In the genomic region with DNA sequence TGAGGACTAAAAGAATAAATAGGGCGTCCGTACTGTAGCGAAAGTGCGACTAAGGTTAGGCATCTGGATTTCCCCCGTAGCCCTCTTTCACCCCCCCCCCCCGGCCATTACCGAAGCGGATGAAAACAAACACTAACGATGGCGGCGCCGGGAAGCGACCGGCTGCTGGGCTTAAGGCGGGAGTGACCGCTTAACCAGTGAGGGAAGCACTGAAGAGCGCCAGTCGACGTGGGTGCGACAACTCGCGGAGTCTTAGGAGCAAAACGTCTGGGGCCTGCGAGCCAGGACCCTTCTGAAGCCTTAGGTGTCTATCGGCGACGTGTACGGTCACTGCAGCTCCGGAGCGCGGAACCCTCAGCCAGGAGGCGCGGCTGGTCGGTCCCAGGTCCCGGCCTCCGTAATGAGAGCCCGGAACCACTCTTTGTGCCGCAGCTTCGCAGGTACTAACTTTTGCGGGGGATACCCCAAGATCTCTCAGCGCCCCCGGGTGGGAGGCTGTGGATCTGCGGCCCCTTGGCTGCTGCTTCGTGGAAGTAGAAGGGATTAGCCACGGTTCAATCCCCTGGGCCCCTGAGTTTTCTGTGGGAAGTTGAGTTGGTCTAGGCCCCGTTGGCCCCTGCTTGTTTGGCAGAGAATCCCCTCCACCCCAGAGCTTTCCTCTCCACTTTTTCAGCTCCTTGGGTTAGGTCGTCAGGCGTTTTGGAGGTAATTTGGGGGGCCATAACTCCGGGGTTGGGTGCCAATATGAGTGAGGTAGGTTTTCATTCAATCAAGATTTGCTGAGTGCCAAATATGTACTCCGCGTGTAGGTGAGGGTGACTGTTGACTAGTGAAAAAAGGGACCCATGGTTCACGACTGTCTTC, we compare ENCODE assay signal across 8 cellular contexts. TPM values are rescaled to one million over a fixed set of nuclear protein-coding genes. Genes with fewer than 3 reads are reported as not detected.
DNase-seq lines count a peak whose midpoint lies in the region; ATAC-seq, FAIRE-seq and TF ChIP-seq lines count a peak whose summit lies in the region.

A gene (plus strand): TSS at position 103 of the 864 bp plus-strand sequence. CDS start 26,739 bp downstream, outside the sequence.

- peak; percentile 48; the same call in 1 of the 2 replicates for TF ChIP-seq CTCF in WTC11 (IDR thresholded peaks at IDR 0.05)
- TF ChIP-seq CTCF in bronchial epithelial cell (IDR thresholded peaks at IDR 0.05; ENCODE audit: insufficient read depth, low read length, severe bottlenecking), result peak; percentile 84

- H3K9me3 Mint-ChIP-seq in WTC11, result no peaks in the 10 kb centered on the region

- POLR2A ChIA-PET in WTC11 (lab: Charles Lee), result interaction anchor here (0.8 kb wide), 1 partner anchor 24 kb away, joined by 6 read pairs; no protein-coding TSS in a partner anchor

- CTCF ChIA-PET in WTC11 (lab: Charles Lee), result interaction anchor here (0.8 to 2.3 kb wide), 8 partner anchors 57 to 229 kb away, joined by 3 to 10 read pairs (median 3); a partner anchor contains a TSS

- ATAC-seq in HG02981 (IDR thresholded peaks at IDR 0.05; ENCODE audit: unreplicated experiment) (peak; percentile 51), WTC11 (peak; percentile 57)

- H3K4me3 Mint-ChIP-seq in WTC11, result peak within 1 kb of the TSS; percentile 93

- FAIRE-seq in GM18507 (lab: Jason Lieb, UNC), result peak; percentile 49
- FAIRE-seq in bronchial epithelial cell (lab: Jason Lieb, UNC), result no peak

- no peaks in the 10 kb centered on the region for H3K27me3 ChIP-seq in bronchial epithelial cell (ENCODE audit: control insufficient read depth, insufficient read depth, low read length)

- peak within 1 kb of the TSS; percentile 100 for H3K4me3 ChIP-seq in bronchial epithelial cell (ENCODE audit: low read depth, low read length)

- H3K27me3 Mint-ChIP-seq in WTC11 (ENCODE audit: low read depth), result no peaks in the 10 kb centered on the region

- H3K27ac Mint-ChIP-seq in WTC11, result peak within 1 kb of the TSS; percentile 100

- H3K36me3 Mint-ChIP-seq in WTC11, result peaks cover 13% of the 10 kb centered on the region

- no peaks in the 10 kb centered on the region for H3K36me3 ChIP-seq in bronchial epithelial cell (ENCODE audit: control insufficient read depth, insufficient read depth, low read length)

- H3K4me1 Mint-ChIP-seq in WTC11, result peaks cover 23% of the 10 kb centered on the region

- DNase-seq in 8988T (peak; percentile 63), GM18507 (ENCODE audit: extremely low spot score, insufficient read length, low read depth) (peak; percentile 68), NCI-H2107 (lab: John Stamatoyannopoulos, UW) (peak; percentile 5), WTC11 (ENCODE audit: low spot score) (peak; percentile 81), bronchial epithelial cell (ENCODE audit: low read depth) (peak; percentile 57), iris pigment epithelial cell (ENCODE audit: low read depth) (peak; percentile 82)
- peak; percentile 56 to 68 for DNase-seq in stimulated activated CD4-positive, alpha-beta T cell treated with anti-CD3 and anti-CD28 coated beads, Interleukin-12 subunit alpha, Interleukin-12 subunit beta, amount 100 ng/mL, for 24 hours (ENCODE audit: low read depth in 2 of 2)

TF ChIP-seq in WTC11, 78 proteins besides CTCF, POLR2A, EP300 and RAD21 (continues in another document):
- TF ChIP-seq ZNF396 (CRISPR knock-in tag; IDR thresholded peaks at IDR 0.05; ENCODE audit: borderline replicate concordance) (no peak), ETV6 (CRISPR knock-in tag; IDR thresholded peaks at IDR 0.05) (no peak), TEAD1 (CRISPR knock-in tag; IDR thresholded peaks at IDR 0.05) (no peak), SP1 (CRISPR knock-in tag; conservative IDR thresholded peaks at IDR 0.05) (0 out of 2 replicates have a peak, but pooled peaks have one; percentile 47), NR3C1 (CRISPR knock-in tag; conservative IDR thresholded peaks at IDR 0.05; ENCODE audit: low read depth) (no peak), HMGA2 (CRISPR knock-in tag; IDR thresholded peaks at IDR 0.05) (no peak), FOXK1 (CRISPR knock-in tag; IDR thresholded peaks at IDR 0.05) (peak; percentile 73)
- TF ChIP-seq, protein P1, sequence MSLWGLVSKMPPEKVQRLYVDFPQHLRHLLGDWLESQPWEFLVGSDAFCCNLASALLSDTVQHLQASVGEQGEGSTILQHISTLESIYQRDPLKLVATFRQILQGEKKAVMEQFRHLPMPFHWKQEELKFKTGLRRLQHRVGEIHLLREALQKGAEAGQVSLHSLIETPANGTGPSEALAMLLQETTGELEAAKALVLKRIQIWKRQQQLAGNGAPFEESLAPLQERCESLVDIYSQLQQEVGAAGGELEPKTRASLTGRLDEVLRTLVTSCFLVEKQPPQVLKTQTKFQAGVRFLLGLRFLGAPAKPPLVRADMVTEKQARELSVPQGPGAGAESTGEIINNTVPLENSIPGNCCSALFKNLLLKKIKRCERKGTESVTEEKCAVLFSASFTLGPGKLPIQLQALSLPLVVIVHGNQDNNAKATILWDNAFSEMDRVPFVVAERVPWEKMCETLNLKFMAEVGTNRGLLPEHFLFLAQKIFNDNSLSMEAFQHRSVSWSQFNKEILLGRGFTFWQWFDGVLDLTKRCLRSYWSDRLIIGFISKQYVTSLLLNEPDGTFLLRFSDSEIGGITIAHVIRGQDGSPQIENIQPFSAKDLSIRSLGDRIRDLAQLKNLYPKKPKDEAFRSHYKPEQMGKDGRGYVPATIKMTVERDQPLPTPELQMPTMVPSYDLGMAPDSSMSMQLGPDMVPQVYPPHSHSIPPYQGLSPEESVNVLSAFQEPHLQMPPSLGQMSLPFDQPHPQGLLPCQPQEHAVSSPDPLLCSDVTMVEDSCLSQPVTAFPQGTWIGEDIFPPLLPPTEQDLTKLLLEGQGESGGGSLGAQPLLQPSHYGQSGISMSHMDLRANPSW (CRISPR knock-in tag; conservative IDR thresholded peaks at IDR 0.05; ENCODE audit: low read depth), result no peak
- TF ChIP-seq, protein P2, sequence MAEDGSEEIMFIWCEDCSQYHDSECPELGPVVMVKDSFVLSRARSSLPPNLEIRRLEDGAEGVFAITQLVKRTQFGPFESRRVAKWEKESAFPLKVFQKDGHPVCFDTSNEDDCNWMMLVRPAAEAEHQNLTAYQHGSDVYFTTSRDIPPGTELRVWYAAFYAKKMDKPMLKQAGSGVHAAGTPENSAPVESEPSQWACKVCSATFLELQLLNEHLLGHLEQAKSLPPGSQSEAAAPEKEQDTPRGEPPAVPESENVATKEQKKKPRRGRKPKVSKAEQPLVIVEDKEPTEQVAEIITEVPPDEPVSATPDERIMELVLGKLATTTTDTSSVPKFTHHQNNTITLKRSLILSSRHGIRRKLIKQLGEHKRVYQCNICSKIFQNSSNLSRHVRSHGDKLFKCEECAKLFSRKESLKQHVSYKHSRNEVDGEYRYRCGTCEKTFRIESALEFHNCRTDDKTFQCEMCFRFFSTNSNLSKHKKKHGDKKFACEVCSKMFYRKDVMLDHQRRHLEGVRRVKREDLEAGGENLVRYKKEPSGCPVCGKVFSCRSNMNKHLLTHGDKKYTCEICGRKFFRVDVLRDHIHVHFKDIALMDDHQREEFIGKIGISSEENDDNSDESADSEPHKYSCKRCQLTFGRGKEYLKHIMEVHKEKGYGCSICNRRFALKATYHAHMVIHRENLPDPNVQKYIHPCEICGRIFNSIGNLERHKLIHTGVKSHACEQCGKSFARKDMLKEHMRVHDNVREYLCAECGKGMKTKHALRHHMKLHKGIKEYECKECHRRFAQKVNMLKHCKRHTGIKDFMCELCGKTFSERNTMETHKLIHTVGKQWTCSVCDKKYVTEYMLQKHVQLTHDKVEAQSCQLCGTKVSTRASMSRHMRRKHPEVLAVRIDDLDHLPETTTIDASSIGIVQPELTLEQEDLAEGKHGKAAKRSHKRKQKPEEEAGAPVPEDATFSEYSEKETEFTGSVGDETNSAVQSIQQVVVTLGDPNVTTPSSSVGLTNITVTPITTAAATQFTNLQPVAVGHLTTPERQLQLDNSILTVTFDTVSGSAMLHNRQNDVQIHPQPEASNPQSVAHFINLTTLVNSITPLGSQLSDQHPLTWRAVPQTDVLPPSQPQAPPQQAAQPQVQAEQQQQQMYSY (CRISPR knock-in tag; IDR thresholded peaks at IDR 0.05), result no peak
- TF ChIP-seq, protein P3, sequence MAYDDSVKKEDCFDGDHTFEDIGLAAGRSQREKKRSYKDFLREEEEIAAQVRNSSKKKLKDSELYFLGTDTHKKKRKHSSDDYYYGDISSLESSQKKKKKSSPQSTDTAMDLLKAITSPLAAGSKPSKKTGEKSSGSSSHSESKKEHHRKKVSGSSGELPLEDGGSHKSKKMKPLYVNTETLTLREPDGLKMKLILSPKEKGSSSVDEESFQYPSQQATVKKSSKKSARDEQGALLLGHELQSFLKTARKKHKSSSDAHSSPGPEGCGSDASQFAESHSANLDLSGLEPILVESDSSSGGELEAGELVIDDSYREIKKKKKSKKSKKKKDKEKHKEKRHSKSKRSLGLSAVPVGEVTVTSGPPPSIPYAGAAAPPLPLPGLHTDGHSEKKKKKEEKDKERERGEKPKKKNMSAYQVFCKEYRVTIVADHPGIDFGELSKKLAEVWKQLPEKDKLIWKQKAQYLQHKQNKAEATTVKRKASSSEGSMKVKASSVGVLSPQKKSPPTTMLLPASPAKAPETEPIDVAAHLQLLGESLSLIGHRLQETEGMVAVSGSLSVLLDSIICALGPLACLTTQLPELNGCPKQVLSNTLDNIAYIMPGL (CRISPR knock-in tag; IDR thresholded peaks at IDR 0.05), result no peak
- TF ChIP-seq, protein P4, sequence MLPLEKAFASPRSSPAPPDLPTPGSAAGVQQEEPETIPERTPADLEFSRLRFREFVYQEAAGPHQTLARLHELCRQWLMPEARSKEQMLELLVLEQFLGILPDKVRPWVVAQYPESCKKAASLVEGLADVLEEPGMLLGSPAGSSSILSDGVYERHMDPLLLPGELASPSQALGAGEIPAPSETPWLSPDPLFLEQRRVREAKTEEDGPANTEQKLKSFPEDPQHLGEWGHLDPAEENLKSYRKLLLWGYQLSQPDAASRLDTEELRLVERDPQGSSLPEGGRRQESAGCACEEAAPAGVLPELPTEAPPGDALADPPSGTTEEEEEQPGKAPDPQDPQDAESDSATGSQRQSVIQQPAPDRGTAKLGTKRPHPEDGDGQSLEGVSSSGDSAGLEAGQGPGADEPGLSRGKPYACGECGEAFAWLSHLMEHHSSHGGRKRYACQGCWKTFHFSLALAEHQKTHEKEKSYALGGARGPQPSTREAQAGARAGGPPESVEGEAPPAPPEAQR (CRISPR knock-in tag; IDR thresholded peaks at IDR 0.05), result no peak

RNA-seq across cellular contexts. Expression of the gene that starts here (rescaled TPM):
- total RNA-seq in WTC11 (2021), result 73.4 to 85.4 TPM (median 81.7 TPM) in 3 replicates
- 36.9 and 63.5 TPM in 2 replicates for total RNA-seq in bronchial epithelial cell

Comparison
In these comparisons a context has a peak if more than half of its experiments do, and no peak if none do; other contexts are left out.
1. Peak in every context shown above with its lines: DNase-seq, ATAC-seq and H3K4me3 ChIP-seq.
2. DNase-seq: peak in every context shown above with its lines; median percentile 82 in iris pigment epithelial cell; 81 in WTC11; 68 in GM18507; 63 in 8988T; 62 in stimulated activated CD4-positive, alpha-beta T cell treated with anti-CD3 and anti-CD28 coated beads, Interleukin-12 subunit alpha, Interleukin-12 subunit beta, amount 100 ng/mL, for 24 hours; 57 in bronchial epithelial cell; 5 in NCI-H2107.